ENCODE assay signal across 2 cellular contexts in the genomic region with DNA sequence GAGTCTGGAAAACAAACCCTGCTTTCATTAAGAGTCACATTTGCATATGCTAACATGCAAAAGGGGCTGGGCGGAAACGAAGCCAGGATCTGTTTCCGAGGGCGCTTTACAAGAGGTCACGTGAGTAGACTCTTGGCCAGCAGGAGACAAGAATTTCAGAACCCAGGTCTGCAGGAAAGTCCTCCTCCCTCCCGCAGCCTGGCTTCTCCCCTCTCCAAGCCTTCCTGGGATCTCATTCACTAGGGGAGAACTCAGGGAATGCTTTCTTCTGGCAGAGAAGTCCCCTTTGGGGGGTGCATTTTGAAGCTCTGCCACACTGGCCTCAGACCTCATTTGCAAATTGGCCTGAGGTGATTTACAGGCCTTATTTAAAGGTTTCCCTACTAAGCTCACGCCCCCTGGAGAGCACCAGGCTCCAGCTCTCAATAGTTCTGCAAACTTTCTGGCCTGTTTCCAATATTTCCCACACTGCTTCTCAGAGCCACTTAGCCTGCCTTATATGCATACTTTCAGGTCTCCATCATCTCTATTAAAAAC.
TF ChIP-seq lines count a peak whose summit lies in the region.

No MANE protein-coding gene starts in this region.

TF ChIP-seq in GM23338, 12 proteins besides CTCF, POLR2A, EP300 and RAD21 (continued from another document):
- TF ChIP-seq, protein P1, sequence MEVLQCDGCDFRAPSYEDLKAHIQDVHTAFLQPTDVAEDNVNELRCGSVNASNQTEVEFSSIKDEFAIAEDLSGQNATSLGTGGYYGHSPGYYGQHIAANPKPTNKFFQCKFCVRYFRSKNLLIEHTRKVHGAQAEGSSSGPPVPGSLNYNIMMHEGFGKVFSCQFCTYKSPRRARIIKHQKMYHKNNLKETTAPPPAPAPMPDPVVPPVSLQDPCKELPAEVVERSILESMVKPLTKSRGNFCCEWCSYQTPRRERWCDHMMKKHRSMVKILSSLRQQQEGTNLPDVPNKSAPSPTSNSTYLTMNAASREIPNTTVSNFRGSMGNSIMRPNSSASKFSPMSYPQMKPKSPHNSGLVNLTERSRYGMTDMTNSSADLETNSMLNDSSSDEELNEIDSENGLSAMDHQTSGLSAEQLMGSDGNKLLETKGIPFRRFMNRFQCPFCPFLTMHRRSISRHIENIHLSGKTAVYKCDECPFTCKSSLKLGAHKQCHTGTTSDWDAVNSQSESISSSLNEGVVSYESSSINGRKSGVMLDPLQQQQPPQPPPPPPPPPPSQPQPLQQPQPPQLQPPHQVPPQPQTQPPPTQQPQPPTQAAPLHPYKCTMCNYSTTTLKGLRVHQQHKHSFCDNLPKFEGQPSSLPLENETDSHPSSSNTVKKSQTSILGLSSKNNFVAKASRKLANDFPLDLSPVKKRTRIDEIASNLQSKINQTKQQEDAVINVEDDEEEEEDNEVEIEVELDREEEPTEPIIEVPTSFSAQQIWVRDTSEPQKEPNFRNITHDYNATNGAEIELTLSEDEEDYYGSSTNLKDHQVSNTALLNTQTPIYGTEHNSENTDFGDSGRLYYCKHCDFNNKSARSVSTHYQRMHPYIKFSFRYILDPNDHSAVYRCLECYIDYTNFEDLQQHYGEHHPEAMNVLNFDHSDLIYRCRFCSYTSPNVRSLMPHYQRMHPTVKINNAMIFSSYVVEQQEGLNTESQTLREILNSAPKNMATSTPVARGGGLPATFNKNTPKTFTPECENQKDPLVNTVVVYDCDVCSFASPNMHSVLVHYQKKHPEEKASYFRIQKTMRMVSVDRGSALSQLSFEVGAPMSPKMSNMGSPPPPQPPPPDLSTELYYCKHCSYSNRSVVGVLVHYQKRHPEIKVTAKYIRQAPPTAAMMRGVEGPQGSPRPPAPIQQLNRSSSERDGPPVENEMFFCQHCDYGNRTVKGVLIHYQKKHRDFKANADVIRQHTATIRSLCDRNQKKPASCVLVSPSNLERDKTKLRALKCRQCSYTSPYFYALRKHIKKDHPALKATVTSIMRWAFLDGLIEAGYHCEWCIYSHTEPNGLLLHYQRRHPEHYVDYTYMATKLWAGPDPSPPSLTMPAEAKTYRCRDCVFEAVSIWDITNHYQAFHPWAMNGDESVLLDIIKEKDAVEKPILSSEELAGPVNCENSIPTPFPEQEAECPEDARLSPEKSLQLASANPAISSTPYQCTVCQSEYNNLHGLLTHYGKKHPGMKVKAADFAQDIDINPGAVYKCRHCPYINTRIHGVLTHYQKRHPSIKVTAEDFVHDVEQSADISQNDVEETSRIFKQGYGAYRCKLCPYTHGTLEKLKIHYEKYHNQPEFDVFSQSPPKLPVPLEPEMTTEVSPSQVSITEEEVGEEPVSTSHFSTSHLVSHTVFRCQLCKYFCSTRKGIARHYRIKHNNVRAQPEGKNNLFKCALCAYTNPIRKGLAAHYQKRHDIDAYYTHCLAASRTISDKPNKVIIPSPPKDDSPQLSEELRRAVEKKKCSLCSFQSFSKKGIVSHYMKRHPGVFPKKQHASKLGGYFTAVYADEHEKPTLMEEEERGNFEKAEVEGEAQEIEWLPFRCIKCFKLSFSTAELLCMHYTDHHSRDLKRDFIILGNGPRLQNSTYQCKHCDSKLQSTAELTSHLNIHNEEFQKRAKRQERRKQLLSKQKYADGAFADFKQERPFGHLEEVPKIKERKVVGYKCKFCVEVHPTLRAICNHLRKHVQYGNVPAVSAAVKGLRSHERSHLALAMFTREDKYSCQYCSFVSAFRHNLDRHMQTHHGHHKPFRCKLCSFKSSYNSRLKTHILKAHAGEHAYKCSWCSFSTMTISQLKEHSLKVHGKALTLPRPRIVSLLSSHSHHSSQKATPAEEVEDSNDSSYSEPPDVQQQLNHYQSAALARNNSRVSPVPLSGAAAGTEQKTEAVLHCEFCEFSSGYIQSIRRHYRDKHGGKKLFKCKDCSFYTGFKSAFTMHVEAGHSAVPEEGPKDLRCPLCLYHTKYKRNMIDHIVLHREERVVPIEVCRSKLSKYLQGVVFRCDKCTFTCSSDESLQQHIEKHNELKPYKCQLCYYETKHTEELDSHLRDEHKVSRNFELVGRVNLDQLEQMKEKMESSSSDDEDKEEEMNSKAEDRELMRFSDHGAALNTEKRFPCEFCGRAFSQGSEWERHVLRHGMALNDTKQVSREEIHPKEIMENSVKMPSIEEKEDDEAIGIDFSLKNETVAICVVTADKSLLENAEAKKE (CRISPR knock-in tag; IDR thresholded peaks at IDR 0.05) = peak; percentile 95
- TF ChIP-seq POLR2AphosphoS5 (IDR thresholded peaks at IDR 0.05; ENCODE audit: low read depth) (0 out of 2 replicates have a peak, but pooled peaks have one; percentile 26), NANOG (IDR thresholded peaks at IDR 0.05; ENCODE audit: borderline replicate concordance) (no peak)
- TF ChIP-seq, protein P2, sequence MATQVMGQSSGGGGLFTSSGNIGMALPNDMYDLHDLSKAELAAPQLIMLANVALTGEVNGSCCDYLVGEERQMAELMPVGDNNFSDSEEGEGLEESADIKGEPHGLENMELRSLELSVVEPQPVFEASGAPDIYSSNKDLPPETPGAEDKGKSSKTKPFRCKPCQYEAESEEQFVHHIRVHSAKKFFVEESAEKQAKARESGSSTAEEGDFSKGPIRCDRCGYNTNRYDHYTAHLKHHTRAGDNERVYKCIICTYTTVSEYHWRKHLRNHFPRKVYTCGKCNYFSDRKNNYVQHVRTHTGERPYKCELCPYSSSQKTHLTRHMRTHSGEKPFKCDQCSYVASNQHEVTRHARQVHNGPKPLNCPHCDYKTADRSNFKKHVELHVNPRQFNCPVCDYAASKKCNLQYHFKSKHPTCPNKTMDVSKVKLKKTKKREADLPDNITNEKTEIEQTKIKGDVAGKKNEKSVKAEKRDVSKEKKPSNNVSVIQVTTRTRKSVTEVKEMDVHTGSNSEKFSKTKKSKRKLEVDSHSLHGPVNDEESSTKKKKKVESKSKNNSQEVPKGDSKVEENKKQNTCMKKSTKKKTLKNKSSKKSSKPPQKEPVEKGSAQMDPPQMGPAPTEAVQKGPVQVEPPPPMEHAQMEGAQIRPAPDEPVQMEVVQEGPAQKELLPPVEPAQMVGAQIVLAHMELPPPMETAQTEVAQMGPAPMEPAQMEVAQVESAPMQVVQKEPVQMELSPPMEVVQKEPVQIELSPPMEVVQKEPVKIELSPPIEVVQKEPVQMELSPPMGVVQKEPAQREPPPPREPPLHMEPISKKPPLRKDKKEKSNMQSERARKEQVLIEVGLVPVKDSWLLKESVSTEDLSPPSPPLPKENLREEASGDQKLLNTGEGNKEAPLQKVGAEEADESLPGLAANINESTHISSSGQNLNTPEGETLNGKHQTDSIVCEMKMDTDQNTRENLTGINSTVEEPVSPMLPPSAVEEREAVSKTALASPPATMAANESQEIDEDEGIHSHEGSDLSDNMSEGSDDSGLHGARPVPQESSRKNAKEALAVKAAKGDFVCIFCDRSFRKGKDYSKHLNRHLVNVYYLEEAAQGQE (IDR thresholded peaks at IDR 0.05; ENCODE audit: unreplicated experiment) = no peak

TF ChIP-seq in H1, 55 proteins besides CTCF, POLR2A, EP300 and RAD21 (continued from another document):
- TF ChIP-seq, protein P3, sequence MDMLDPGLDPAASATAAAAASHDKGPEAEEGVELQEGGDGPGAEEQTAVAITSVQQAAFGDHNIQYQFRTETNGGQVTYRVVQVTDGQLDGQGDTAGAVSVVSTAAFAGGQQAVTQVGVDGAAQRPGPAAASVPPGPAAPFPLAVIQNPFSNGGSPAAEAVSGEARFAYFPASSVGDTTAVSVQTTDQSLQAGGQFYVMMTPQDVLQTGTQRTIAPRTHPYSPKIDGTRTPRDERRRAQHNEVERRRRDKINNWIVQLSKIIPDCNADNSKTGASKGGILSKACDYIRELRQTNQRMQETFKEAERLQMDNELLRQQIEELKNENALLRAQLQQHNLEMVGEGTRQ (IDR thresholded peaks at IDR 0.05; ENCODE audit: low read length) = peak; percentile 81
- TF ChIP-seq TEAD4 (IDR thresholded peaks at IDR 0.05; ENCODE audit: low read depth, low read length) = 0 out of 2 replicates have a peak, but pooled peaks have one; percentile 28
- no peak for TF ChIP-seq RNF2 (IDR thresholded peaks at IDR 0.05; ENCODE audit: borderline replicate concordance, low read depth, low read length, missing control alignments, poor library complexity, severe bottlenecking)
